In the genomic region with DNA sequence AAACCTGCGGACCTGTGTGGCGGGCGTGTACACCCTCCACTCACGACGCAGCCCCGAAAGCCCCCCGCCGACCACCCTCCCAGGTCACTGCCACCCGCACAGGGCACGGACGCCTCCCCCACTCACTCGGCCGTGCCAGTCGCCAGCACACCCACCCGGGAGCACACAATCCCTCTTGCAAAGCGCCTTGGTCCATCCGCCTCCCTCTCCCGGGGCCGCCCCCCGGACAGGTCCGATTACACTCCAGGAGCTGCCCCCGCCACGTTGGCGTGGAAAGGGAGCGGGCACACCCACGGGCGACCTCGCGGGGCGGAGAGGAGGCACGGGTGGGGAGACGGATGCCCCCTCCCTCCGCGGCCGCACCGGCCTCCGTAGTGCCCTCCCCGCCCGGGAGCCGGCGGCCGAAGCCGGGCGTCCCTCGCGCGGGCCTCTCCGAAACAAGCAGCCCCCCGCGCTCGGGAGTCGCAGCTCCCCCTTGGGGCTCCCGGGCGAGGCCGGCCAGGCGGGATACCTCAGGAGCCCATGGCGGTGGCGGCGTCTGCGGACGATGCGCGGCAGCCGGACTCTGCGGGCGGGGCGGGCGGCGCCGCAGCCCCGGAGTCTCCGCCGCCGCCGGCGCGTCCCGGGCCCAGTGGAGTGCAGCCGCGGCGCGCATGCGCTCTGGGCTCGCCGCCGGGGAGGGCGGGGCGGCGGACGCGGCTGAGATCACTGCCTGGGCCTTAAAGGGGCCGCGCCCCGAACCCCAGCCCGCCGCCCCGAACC, we compare ENCODE assay signal across 1 cellular context.
A peak's percentile ranks its signal among the peaks of the same experiment; 100 is the strongest.
TF ChIP-seq lines count a peak whose summit lies in the region.

A gene (minus strand): TSS at position 638 of the 762 bp plus-strand sequence. CDS start 25,049 bp downstream, outside the sequence.

TF ChIP-seq in H1, 55 proteins besides CTCF, POLR2A, EP300 and RAD21:
- TF ChIP-seq KDM4A (IDR thresholded peaks at IDR 0.05; ENCODE audit: low read depth, low read length, severe bottlenecking) (peak; percentile 85), NRF1 (IDR thresholded peaks at IDR 0.05; ENCODE audit: low read depth, low read length) (peak; percentile 70), SIN3A (conservative IDR thresholded peaks at IDR 0.05 in 1 of 2, IDR thresholded peaks at IDR 0.05 in 1 of 2; ENCODE audit: low read depth in 1 of 2, low read length in 2 of 2) (0 out of 4 replicates have a peak, but pooled peaks of 1 of the 2 experiments have one; percentile 18), CHD2 (IDR thresholded peaks at IDR 0.05; ENCODE audit: low read length) (no peak), PHF8 (conservative IDR thresholded peaks at IDR 0.05; ENCODE audit: low read depth, low read length) (peak; percentile 80), BACH1 (IDR thresholded peaks at IDR 0.05; ENCODE audit: low read length) (peak; percentile 39; the same call in 1 of the 2 replicates), TAF1 (IDR thresholded peaks at IDR 0.05; ENCODE audit: low read depth, low read length) (no peak)
TF ChIP-seq in H1: peak in this region for 5.
